ENCODE assay signal across 34 cellular contexts in genomic region chr13:74657765-74658164, GRCh38.
"Had no signal": no experiment of that assay in that cellular context is flagged by ENCODE, and none has a peak within 500 bp of the region (broad histone marks: within the 10 kb centered on the region; RNA-seq: fewer than 3 reads in every experiment).

No MANE protein-coding gene starts in this region.

- H3K9ac ChIP-seq: KMS-11 had no signal

- H3K27me3 ChIP-seq: MG63 had no signal

- H3K4me3 ChIP-seq: MG63 had no signal

- H3K4me2 ChIP-seq: KMS-11 had no signal

- H3K27ac ChIP-seq: KMS-11 had no signal

- DNase-seq: Karpas-422, Kasumi-1, MG63, MM.1S, MV-4-11, NCI-H1048, NCI-H1092, NCI-H1092 treated with DMSO at 0.1 percent for 48 hours, NCI-H1105, NCI-H1105 treated with DMSO at 0.1 percent for 48 hours, NCI-H1417, NCI-H1417 treated with DMSO at 0.1 percent for 48 hours, NCI-H1436, NCI-H1436 treated with DMSO at 0.1 percent for 48 hours, NCI-H146, NCI-H1694, NCI-H1694 treated with DMSO at 0.1 percent for 48 hours, NCI-H187, NCI-H187 treated with DMSO at 0.1 percent for 48 hours, NCI-H1930, NCI-H2029, NCI-H2029 treated with DMSO at 0.1 percent for 48 hours, NCI-H2081, NCI-H2081 treated with DMSO at 0.1 percent for 48 hours, NCI-H2107, NCI-H2171, NCI-H2171 treated with DMSO at 0.1 percent for 48 hours, NCI-H2227 treated with DMSO at 0.1 percent for 48 hours, NCI-H226, NCI-H345, NCI-H446, NCI-H446 treated with DMSO at 0.1 percent for 48 hours, NCI-H510A had no signal

- H3K9me3 ChIP-seq: MG63 had no signal

- H3K36me3 ChIP-seq: MG63 had no signal
